Comparison of ENCODE assay signal across 8 cellular contexts in genomic region chr11:86068138-86068861, GRCh38. TPM values are rescaled to one million over a fixed set of nuclear protein-coding genes. Genes with fewer than 3 reads are reported as not detected.
DNase-seq lines count a peak whose midpoint lies in the region; ATAC-seq and TF ChIP-seq lines count a peak whose summit lies in the region.

No MANE protein-coding gene starts in this region.

- H3K27ac ChIP-seq in esophagus squamous epithelium (peak overlapping the region; percentile 95 to 99 (median 96)), thymus (ENCODE audit: low read depth) (peak overlapping the region; percentile 96)

- TF ChIP-seq POLR2A in esophagus squamous epithelium (IDR thresholded peaks at IDR 0.05) = peak in 1 of 4 donors; percentile 25

- no peaks in the 10 kb centered on the region for H3K27me3 Mint-ChIP-seq in naive thymus-derived CD8-positive, alpha-beta T cell

- TF ChIP-seq CTCF in esophagus squamous epithelium (IDR thresholded peaks at IDR 0.05) = no peak

- H3K27me3 ChIP-seq in esophagus squamous epithelium = no peaks in the 10 kb centered on the region
- no peaks in the 10 kb centered on the region for H3K27me3 ChIP-seq in thymus (ENCODE audit: control insufficient read depth, insufficient read depth)

- H3K4me3 Mint-ChIP-seq in naive thymus-derived CD8-positive, alpha-beta T cell = peak overlapping the region; percentile 96 to 100 (median 98)

- no peaks in the 10 kb centered on the region for H3K36me3 Mint-ChIP-seq in naive thymus-derived CD8-positive, alpha-beta T cell

- peak overlapping the region; percentile 68 to 99 (median 76) for H3K4me3 ChIP-seq in esophagus squamous epithelium
- peak overlapping the region; percentile 99 for H3K4me3 ChIP-seq in thymus (ENCODE audit: low read length)

- DNase-seq in NCI-H2227 (lab: John Stamatoyannopoulos, UW; ENCODE audit: unreplicated experiment) (peak; percentile 36), NCI-H2227 treated with DMSO at 0.1 percent for 48 hours (lab: John Stamatoyannopoulos, UW) (no peak), NCI-H345 treated with DMSO at 0.1 percent for 48 hours (lab: John Stamatoyannopoulos, UW; ENCODE audit: unreplicated experiment) (peak; percentile 6), esophagus squamous epithelium (lab: John Stamatoyannopoulos, UW) (no peak)
- DNase-seq in activated T-cell treated with anti-CD3 and anti-CD28 coated beads, Interleukin-2, amount 50 U/mL, for 48 hours = peak; percentile 69 to 74
- peak; percentile 5 to 66 (median 36) for DNase-seq in naive thymus-derived CD8-positive, alpha-beta T cell

- no peaks in the 10 kb centered on the region for H3K9me3 Mint-ChIP-seq in naive thymus-derived CD8-positive, alpha-beta T cell

- peak; percentile 14 for ATAC-seq in HG02763 (IDR thresholded peaks at IDR 0.05; ENCODE audit: unreplicated experiment)
- peak; percentile 19 to 24 for ATAC-seq in naive thymus-derived CD8-positive, alpha-beta T cell

- intact Hi-C loops in esophagus squamous epithelium (cut with DNase I) = no loop called here

- POLR2A ChIA-PET in naive thymus-derived CD8-positive, alpha-beta T cell (lab: Charles Lee) = interaction anchor here (0.6 to 3.0 kb wide), 12 partner anchors 10 to 970 kb away, joined by 3 to 18 read pairs (median 4); partner anchors contain the start of genes DLG2, HIKESHI, TMEM126B and TMEM135

- H3K4me1 Mint-ChIP-seq in naive thymus-derived CD8-positive, alpha-beta T cell = peaks cover 23 to 52% (median 43%) of the 10 kb centered on the region in 4 donors

- H3K4me1 ChIP-seq in esophagus squamous epithelium (peaks cover 3 to 47% (median 26%) of the 10 kb centered on the region in 3 donors), thymus (ENCODE audit: control insufficient read depth, insufficient read depth, low read length) (peaks cover 13% of the 10 kb centered on the region)

- no peaks in the 10 kb centered on the region for H3K36me3 ChIP-seq in esophagus squamous epithelium
- no peaks in the 10 kb centered on the region for H3K36me3 ChIP-seq in thymus (ENCODE audit: control insufficient read depth, insufficient read depth)

- WGBS in esophagus squamous epithelium, 2 donors = 0% methylated on average over 34 to 37 of the region's 46 CpGs
- WGBS in thymus = under 1% methylated on average over 46 of the region's 46 CpGs

- H3K27ac Mint-ChIP-seq in naive thymus-derived CD8-positive, alpha-beta T cell = peak overlapping the region; percentile 83 to 98 (median 96)

- no peaks in the 10 kb centered on the region for H3K9me3 ChIP-seq in esophagus squamous epithelium
- no peaks in the 10 kb centered on the region for H3K9me3 ChIP-seq in thymus (ENCODE audit: control insufficient read depth)

RNA-seq across cellular contexts. Expression of gene PICALM, which starts 0.6 kb away (rescaled TPM):
- 100 to 1,000 TPM; 128 to 196 (median 143) TPM for total RNA-seq in esophagus squamous epithelium
- total RNA-seq in naive thymus-derived CD8-positive, alpha-beta T cell = 100 to 1,000 TPM; 104 to 112 TPM
- polyA plus RNA-seq in naive thymus-derived CD8-positive, alpha-beta T cell = 10 to 100 TPM; 10.4 to 12.0 (median 11.8) TPM
- polyA plus RNA-seq in thymus = 93.1 TPM

Comparison
In these comparisons a context has a peak if more than half of its experiments do, and no peak if none do; other contexts are left out.
1. DNase-seq: peak in NCI-H2227 (single experiment), NCI-H345 treated with DMSO at 0.1 percent for 48 hours (single experiment), activated T-cell treated with anti-CD3 and anti-CD28 coated beads, Interleukin-2, amount 50 U/mL, for 48 hours (2 of 2) and naive thymus-derived CD8-positive, alpha-beta T cell (10 of 10); none in NCI-H2227 treated with DMSO at 0.1 percent for 48 hours (single experiment) and esophagus squamous epithelium (single experiment).